In the genomic region with DNA sequence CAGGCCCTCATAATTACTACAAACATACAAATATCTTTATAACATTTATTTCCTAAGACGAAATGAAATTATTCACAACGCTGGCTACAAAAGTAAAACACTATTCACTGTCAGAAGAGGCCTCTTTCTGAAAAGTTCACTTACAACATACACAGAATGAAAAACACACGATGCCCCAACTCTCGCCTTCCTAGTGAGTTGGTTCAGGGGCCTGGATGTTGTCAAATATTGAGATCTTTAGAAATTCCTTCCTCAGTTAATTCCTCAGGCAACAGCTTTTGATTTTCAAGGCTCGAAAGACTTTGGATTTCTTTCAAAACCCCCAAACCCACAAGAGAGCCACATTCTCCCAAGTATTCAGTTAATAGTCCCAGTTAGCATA, we compare ENCODE assay signal across 8 cellular contexts.
DNase-seq lines count a peak whose midpoint lies in the region; ATAC-seq and TF ChIP-seq lines count a peak whose summit lies in the region.

No MANE protein-coding gene starts in this region.

- ATAC-seq in HG02884 (IDR thresholded peaks at IDR 0.05; ENCODE audit: unreplicated experiment) (no peak), HG03460 (IDR thresholded peaks at IDR 0.05; ENCODE audit: unreplicated experiment) (no peak)

- H3K4me3 ChIP-seq in fibroblast of pulmonary artery (replicated peaks; ENCODE audit: low read depth, low read length) (peak overlapping the region; percentile 65), skeletal muscle cell (ENCODE audit: low read depth, low read length) (peak overlapping the region; percentile 61)

- DNase-seq in GM03348 (ENCODE audit: low spot score) (peak; percentile 20), fibroblast of pulmonary artery (ENCODE audit: low read depth) (peak; percentile 50), skeletal muscle cell (ENCODE audit: low read depth) (no peak), SW 1271 (lab: John Stamatoyannopoulos, UW) (no peak), NCI-H2107 (lab: John Stamatoyannopoulos, UW) (no peak)

- H3K27ac ChIP-seq in VCaP, result peak overlapping the region; percentile 35

- TF ChIP-seq CTCF in VCaP (conservative IDR thresholded peaks at IDR 0.05), result no peak
- no peak for TF ChIP-seq CTCF in fibroblast of pulmonary artery (IDR thresholded peaks at IDR 0.05; ENCODE audit: low read length, missing control alignments)

Comparison
In these comparisons a context has a peak if more than half of its experiments do, and no peak if none do; other contexts are left out.
1. DNase-seq: peak in GM03348 (single experiment) and fibroblast of pulmonary artery (single experiment); none in skeletal muscle cell (single experiment), SW 1271 (0 of 2) and NCI-H2107 (single experiment).